23 cellular contexts compared by ENCODE assay signal in genomic region chr21:36627242-36627641, GRCh38.
DNase-seq lines count a peak whose midpoint lies in the region; TF ChIP-seq lines count a peak whose summit lies in the region.
"Had no signal": no experiment of that assay in that cellular context is flagged by ENCODE, and none has a peak within 500 bp of the region (broad histone marks: within the 10 kb centered on the region; RNA-seq: fewer than 3 reads in every experiment).

No MANE protein-coding gene starts in this region.

- H3K4me3 ChIP-seq in osteoblast (ENCODE audit: insufficient read depth, low read length) (no peak overlapping the region), suprapubic skin (no peak overlapping the region), Peyer's patch (no peak overlapping the region)
- H3K4me3 ChIP-seq: esophagus muscularis mucosa, skin epidermis, vagina had no signal

- peak overlapping the region; percentile 86 for H3K27ac ChIP-seq in osteoblast (ENCODE audit: low read depth, low read length)
- H3K27ac ChIP-seq in suprapubic skin = no peak overlapping the region
- H3K27ac ChIP-seq in Peyer's patch = no peak overlapping the region
- H3K27ac ChIP-seq: esophagus muscularis mucosa, parathyroid adenoma, skin epidermis, vagina had no signal

- H3K9me3 ChIP-seq in osteoblast (ENCODE audit: low read depth, low read length) = no peaks in the 10 kb centered on the region
- no peaks in the 10 kb centered on the region for H3K9me3 ChIP-seq in suprapubic skin
- H3K9me3 ChIP-seq in Peyer's patch = no peaks in the 10 kb centered on the region
- H3K9me3 ChIP-seq: vagina had no signal

- peaks cover 7% of the 10 kb centered on the region for H3K4me1 ChIP-seq in osteoblast (ENCODE audit: insufficient read depth, low read length)
- no peaks in the 10 kb centered on the region for H3K4me1 ChIP-seq in suprapubic skin
- no peaks in the 10 kb centered on the region for H3K4me1 ChIP-seq in Peyer's patch
- H3K4me1 ChIP-seq: esophagus muscularis mucosa, parathyroid adenoma, vagina had no signal

- WGBS in suprapubic skin = 90% methylated on average over 5 of the region's 5 CpGs

- H2AFZ ChIP-seq in osteoblast (ENCODE audit: low read length) = peak overlapping the region; percentile 37
- H2AFZ ChIP-seq: parathyroid adenoma had no signal

- TF ChIP-seq POLR2A in suprapubic skin (IDR thresholded peaks at IDR 0.05) (no peak), Peyer's patch (IDR thresholded peaks at IDR 0.05) (no peak)

- no peak overlapping the region for H3K4me2 ChIP-seq in osteoblast (ENCODE audit: insufficient read depth, low read length)

- no peaks in the 10 kb centered on the region for H4K20me1 ChIP-seq in osteoblast (ENCODE audit: insufficient read depth, low read length)

- no peaks in the 10 kb centered on the region for H3K79me2 ChIP-seq in osteoblast (ENCODE audit: insufficient read depth, low read length)
- H3K79me2 ChIP-seq: parathyroid adenoma had no signal

- H3K36me3 ChIP-seq in osteoblast (ENCODE audit: insufficient read depth, low read length) (no peaks in the 10 kb centered on the region), suprapubic skin (no peaks in the 10 kb centered on the region), Peyer's patch (no peaks in the 10 kb centered on the region)
- H3K36me3 ChIP-seq: esophagus muscularis mucosa, vagina had no signal

- no peak for TF ChIP-seq EP300 in suprapubic skin (IDR thresholded peaks at IDR 0.05)

- TF ChIP-seq CTCF in osteoblast (IDR thresholded peaks at IDR 0.05; ENCODE audit: extremely low read depth, low read depth, low read length) (no peak), suprapubic skin (IDR thresholded peaks at IDR 0.05) (no peak), Peyer's patch (IDR thresholded peaks at IDR 0.05) (no peak)

- peak; percentile 72 for DNase-seq in EL
- peak; percentile 74 for DNase-seq in RKO (ENCODE audit: low spot score)
- peak; percentile 26 for DNase-seq in dermis blood vessel endothelial cell
- no peak for DNase-seq in osteoblast (ENCODE audit: insufficient read length, low spot score, missing footprints)
- DNase-seq in retina = no peak
- no peak for DNase-seq in NOMO-1 treated with DMSO at 0.1 percent for 48 hours (lab: John Stamatoyannopoulos, UW; ENCODE audit: unreplicated experiment)
- no peak for DNase-seq in suprapubic skin (ENCODE audit: low spot score in 2 of 2)
- no peak for DNase-seq in Peyer's patch
- DNase-seq: activated CD4-positive, alpha-beta T cell treated with anti-CD3 and anti-CD28 coated beads, Interleukin-2, amount 10 ng/mL, durations not matched to agents 7 days and 5 days; activated naive CD4-positive, alpha-beta T cell treated with anti-CD3 and anti-CD28 coated beads, Interleukin-2, amount 50 U/mL, for 16 hours; Calu3; GDM1; mesenchymal stem cell; MM.1S; naive thymus-derived CD8-positive, alpha-beta T cell; NCI-H1694 treated with DMSO at 0.1 percent for 48 hours; NCI-H345; Right ventricle myocardium superior; stimulated activated CD4-positive, alpha-beta T cell treated with anti-CD3 and anti-CD28 coated beads, Interleukin-2, amount 100 ng/mL, for 48 hours had no signal

- peaks cover 18% of the 10 kb centered on the region for H3K27me3 ChIP-seq in osteoblast (ENCODE audit: insufficient read depth, low read length)
- peaks cover 24% of the 10 kb centered on the region for H3K27me3 ChIP-seq in suprapubic skin
- no peaks in the 10 kb centered on the region for H3K27me3 ChIP-seq in Peyer's patch
- H3K27me3 ChIP-seq: vagina had no signal

Comparison
In these comparisons a context has a peak if more than half of its experiments do, and no peak if none do; other contexts are left out.
1. DNase-seq: peak in EL (single experiment), RKO (single experiment) and dermis blood vessel endothelial cell (single experiment); none in osteoblast (single experiment), retina (single experiment), NOMO-1 treated with DMSO at 0.1 percent for 48 hours (single experiment), suprapubic skin (0 of 2) and Peyer's patch (0 of 3).